Comparison of ENCODE assay signal across 8 cellular contexts in genomic region chr6:75204959-75205775, GRCh38. TPM values are rescaled to one million over a fixed set of nuclear protein-coding genes. Genes with fewer than 3 reads are reported as not detected.
DNase-seq lines count a peak whose midpoint lies in the region; ATAC-seq and TF ChIP-seq lines count a peak whose summit lies in the region.

No MANE protein-coding gene starts in this region.

- H3K4me3 ChIP-seq in HAP-1 (peak overlapping the region; percentile 20), left ventricle myocardium inferior (peak overlapping the region; percentile 71)

- H3K9me3 Mint-ChIP-seq in activated T-helper 17 cell treated with anti-CD3 and anti-CD28 coated beads, Interleukin-2, amount 50 U/mL, for 72 hours: no peaks in the 10 kb centered on the region

- ATAC-seq in activated T-helper 17 cell treated with anti-CD3 and anti-CD28 coated beads, Interleukin-2, amount 50 U/mL, for 72 hours (replicated peaks): no peak
- ATAC-seq in HG02678 (IDR thresholded peaks at IDR 0.05; ENCODE audit: unreplicated experiment): no peak

- H3K4me1 Mint-ChIP-seq in activated T-helper 17 cell treated with anti-CD3 and anti-CD28 coated beads, Interleukin-2, amount 50 U/mL, for 72 hours: peaks cover 25% of the 10 kb centered on the region

- no peak for TF ChIP-seq CTCF in left ventricle myocardium inferior (IDR thresholded peaks at IDR 0.05; ENCODE audit: borderline replicate concordance)

- in situ Hi-C loops in HAP-1 (cut with MboI; ENCODE audit: low sequenced_read_pairs): loop anchor here (25.0 kb wide), 2 partner anchors 1343 to 1468 kb away; no protein-coding TSS in a partner anchor

- H3K27me3 ChIP-seq in HAP-1 (ENCODE audit: low read depth) (peaks cover 78% of the 10 kb centered on the region), left ventricle myocardium inferior (ENCODE audit: low read depth) (peaks cover 85% of the 10 kb centered on the region)

- peak; percentile 53 for DNase-seq in 8988T
- no peak for DNase-seq in HAP-1 (ENCODE audit: low spot score in 2 of 2)
- no peak for DNase-seq in left ventricle myocardium inferior
- peak; percentile 71 for DNase-seq in retina
- no peak for DNase-seq in Kasumi-1 (lab: John Stamatoyannopoulos, UW)
- no peak for DNase-seq in T1000 (lab: John Stamatoyannopoulos, UW)

- intact Hi-C loops in left ventricle myocardium inferior (cut with micrococcal nuclease): loop anchor here (10.0 kb wide), 1 partner anchor 1120 kb away; no protein-coding TSS in a partner anchor

- H3K9me3 ChIP-seq in HAP-1: no peaks in the 10 kb centered on the region
- H3K9me3 ChIP-seq in left ventricle myocardium inferior (replicated peaks): no peaks in the 10 kb centered on the region

- H3K36me3 Mint-ChIP-seq in activated T-helper 17 cell treated with anti-CD3 and anti-CD28 coated beads, Interleukin-2, amount 50 U/mL, for 72 hours (ENCODE audit: low read depth): peaks cover 6% of the 10 kb centered on the region

- peak overlapping the region; percentile 75 for H3K4me3 Mint-ChIP-seq in activated T-helper 17 cell treated with anti-CD3 and anti-CD28 coated beads, Interleukin-2, amount 50 U/mL, for 72 hours

- H3K36me3 ChIP-seq in HAP-1 (replicated peaks): no peaks in the 10 kb centered on the region
- no peaks in the 10 kb centered on the region for H3K36me3 ChIP-seq in left ventricle myocardium inferior

- peaks cover 74% of the 10 kb centered on the region for H3K27me3 Mint-ChIP-seq in activated T-helper 17 cell treated with anti-CD3 and anti-CD28 coated beads, Interleukin-2, amount 50 U/mL, for 72 hours

- peaks cover 6% of the 10 kb centered on the region for H3K4me1 ChIP-seq in HAP-1
- H3K4me1 ChIP-seq in left ventricle myocardium inferior: peaks cover 67% of the 10 kb centered on the region

- H3K27ac Mint-ChIP-seq in activated T-helper 17 cell treated with anti-CD3 and anti-CD28 coated beads, Interleukin-2, amount 50 U/mL, for 72 hours: no peak overlapping the region

- H3K27ac ChIP-seq in left ventricle myocardium inferior (replicated peaks): peak overlapping the region; percentile 76

RNA-seq across cellular contexts. Expression of gene COL12A1, which starts 0.7 kb away (rescaled TPM):
- not detected for total RNA-seq in activated T-helper 17 cell treated with anti-CD3 and anti-CD28 coated beads, Interleukin-2, amount 50 U/mL, for 72 hours
- 12.2 TPM for total RNA-seq in left ventricle myocardium inferior

RNA-seq across cellular contexts. Expression of gene COX7A2, which starts 38.4 kb away (rescaled TPM):
- 100 to 1,000 TPM; 260 to 372 TPM for total RNA-seq in activated T-helper 17 cell treated with anti-CD3 and anti-CD28 coated beads, Interleukin-2, amount 50 U/mL, for 72 hours
- total RNA-seq in left ventricle myocardium inferior: 1,008 TPM

Comparison
In these comparisons a context has a peak if more than half of its experiments do, and no peak if none do; other contexts are left out.
1. DNase-seq: peak in 8988T (single experiment) and retina (single experiment); none in HAP-1 (0 of 2), left ventricle myocardium inferior (single experiment), Kasumi-1 (0 of 2) and T1000 (single experiment).
2. RNA of gene COL12A1, which starts 0.7 kb away (total RNA-seq): 12.2 TPM in left ventricle myocardium inferior (single experiment); not detected in activated T-helper 17 cell treated with anti-CD3 and anti-CD28 coated beads, Interleukin-2, amount 50 U/mL, for 72 hours; every median in the first group is over 10 times any median in the second.